In genomic region chr2:239290618-239291504, GRCh38 we compare ENCODE assay signal across 9 cellular contexts.
A peak's percentile ranks its signal among the peaks of the same experiment; 100 is the strongest.
DNase-seq lines count a peak whose midpoint lies in the region; ATAC-seq lines count a peak whose summit lies in the region.
"Had no signal": no experiment of that assay in that cellular context is flagged by ENCODE, and none has a peak within 500 bp of the region (broad histone marks: within the 10 kb centered on the region; RNA-seq: fewer than 3 reads in every experiment).

No MANE protein-coding gene starts in this region.

- ATAC-seq in GM21529 (IDR thresholded peaks at IDR 0.05; ENCODE audit: unreplicated experiment): no peak

- no peaks in the 10 kb centered on the region for H3K36me3 ChIP-seq in HUES64 (ENCODE audit: insufficient read depth, low read length)
- H3K36me3 ChIP-seq in iPS-18a (ENCODE audit: control insufficient read depth, low read depth, low read length): no peaks in the 10 kb centered on the region

- 84% methylated on average over 40 of the region's 40 CpGs for WGBS in HUES64

- peak; percentile 90 for DNase-seq in astrocyte of the hippocampus (ENCODE audit: low read depth, low spot score)
- DNase-seq in stromal cell of bone marrow (ENCODE audit: low read depth): peak; percentile 50
- no peak for DNase-seq in GOT3 (lab: John Stamatoyannopoulos, UW)
- DNase-seq in NCI-H1930 (lab: John Stamatoyannopoulos, UW): no peak
- no peak for DNase-seq in stimulated activated CD4-positive, alpha-beta T cell treated with anti-CD3 and anti-CD28 coated beads, Interleukin-4, amount 100 ng/mL, for 4 hours

- H3K9ac ChIP-seq in HUES64 (ENCODE audit: low read depth, low read length): peak overlapping the region; percentile 74
- H3K9ac ChIP-seq in iPS-18a (ENCODE audit: low read length): peak overlapping the region; percentile 54

- H3K27ac ChIP-seq in HUES64 (ENCODE audit: low read depth, low read length) (peak overlapping the region; percentile 91), iPS-18a (ENCODE audit: low read length) (peak overlapping the region; percentile 50)
- H3K27ac ChIP-seq: VCaP had no signal

- H3K27me3 ChIP-seq in HUES64 (ENCODE audit: insufficient read depth, low read length) (no peaks in the 10 kb centered on the region), iPS-18a (ENCODE audit: control insufficient read depth, insufficient read depth, low read length) (no peaks in the 10 kb centered on the region)

- H3K9me3 ChIP-seq in HUES64 (ENCODE audit: insufficient read depth, low read depth, low read length) (no peaks in the 10 kb centered on the region), iPS-18a (ENCODE audit: control insufficient read depth, low read depth, low read length) (no peaks in the 10 kb centered on the region)

- H3K4me3 ChIP-seq in HUES64 (ENCODE audit: low read length) (no peak overlapping the region), iPS-18a (ENCODE audit: low read length) (peak overlapping the region; percentile 36)

- H3K4me1 ChIP-seq in HUES64 (ENCODE audit: insufficient read depth, low read length) (peaks cover 76% of the 10 kb centered on the region), iPS-18a (ENCODE audit: control insufficient read depth, low read depth, low read length) (peaks cover 53% of the 10 kb centered on the region)

Comparison
In these comparisons a context has a peak if more than half of its experiments do, and no peak if none do; other contexts are left out.
1. DNase-seq: peak in astrocyte of the hippocampus (single experiment) and stromal cell of bone marrow (single experiment); none in GOT3 (single experiment), NCI-H1930 (0 of 2) and stimulated activated CD4-positive, alpha-beta T cell treated with anti-CD3 and anti-CD28 coated beads, Interleukin-4, amount 100 ng/mL, for 4 hours (0 of 2).